Comparison of ENCODE assay signal across 8 cellular contexts in the genomic region with DNA sequence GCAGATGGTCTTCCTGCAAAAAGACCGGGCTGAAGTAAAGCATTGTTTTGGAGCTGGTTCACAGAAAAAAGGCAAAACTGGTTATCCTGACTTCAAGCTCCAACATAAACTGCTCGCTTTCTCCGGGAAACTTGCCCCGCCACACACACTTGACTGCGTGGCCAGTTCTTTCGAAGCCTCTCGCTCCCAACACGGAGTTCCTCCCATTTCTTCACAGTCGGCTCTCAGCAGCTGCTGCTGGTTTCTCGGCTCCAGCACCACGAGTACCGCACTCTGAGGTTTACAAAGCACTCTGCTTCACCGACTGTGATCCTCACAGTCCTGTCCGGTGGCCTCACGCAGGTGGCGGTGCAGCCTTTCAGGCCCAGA. TPM values are rescaled to one million over a fixed set of nuclear protein-coding genes. Genes with fewer than 3 reads are reported as not detected.
DNase-seq lines count a peak whose midpoint lies in the region; ATAC-seq and TF ChIP-seq lines count a peak whose summit lies in the region.

No MANE protein-coding gene starts in this region.

- peaks cover 10% of the 10 kb centered on the region; the same call in 1 of the 2 replicates for H3K4me1 ChIP-seq in GM23338 (ENCODE audit: insufficient read depth)
- peaks cover 0 to 28% (median 20%) of the 10 kb centered on the region in 9 donors for H3K4me1 ChIP-seq in heart right ventricle

- H3K4me3 Mint-ChIP-seq in GM23338 = peak overlapping the region; percentile 93
- peak overlapping the region; percentile 88 for H3K4me3 Mint-ChIP-seq in WTC11

- H3K4me3 ChIP-seq in AG04449 (ENCODE audit: low read depth, low read length) = peak overlapping the region; percentile 73
- H3K4me3 ChIP-seq in GM23338 = peak overlapping the region; percentile 58
- peak overlapping the region; percentile 32 to 95 (median 70) for H3K4me3 ChIP-seq in heart right ventricle
- peak overlapping the region; percentile 85 for H3K4me3 ChIP-seq in skeletal muscle cell (ENCODE audit: low read depth, low read length)

- intact Hi-C loops in heart right ventricle (cut with DNase I) = loop anchor here in 7 of 10 donors (5.0 to 10.0 kb wide), 8 partner anchors 33 to 582 kb away; partner anchors contain the start of genes HYLS1 (in 3 of the 7), EI24 (in 1 of the 7), FEZ1 (in 1 of the 7) and STT3A (in 1 of the 7)

- DNase-seq in AG04449 (ENCODE audit: low read depth, low spot score) = no peak
- peak; percentile 83 for DNase-seq in GM23338 (ENCODE audit: low spot score)
- no peak for DNase-seq in WTC11 (ENCODE audit: low spot score)
- DNase-seq in heart right ventricle = no peak
- peak; percentile 4 for DNase-seq in skeletal muscle cell (ENCODE audit: low read depth)
- no peak for DNase-seq in islet precursor cell
- no peak for DNase-seq in HK-2 (ENCODE audit: unreplicated experiment)

- H3K27ac ChIP-seq in GM23338 (ENCODE audit: low read depth) = peak overlapping the region; percentile 99
- peak overlapping the region; percentile 91 to 99 (median 96) for H3K27ac ChIP-seq in heart right ventricle

- no peak for TF ChIP-seq CTCF in AG04449 (IDR thresholded peaks at IDR 0.05; ENCODE audit: insufficient read depth, low read length, missing control alignments)
- TF ChIP-seq CTCF in GM23338 (conservative IDR thresholded peaks at IDR 0.05; ENCODE audit: low read depth in 2 of 2) = no peak
- TF ChIP-seq CTCF in WTC11 (IDR thresholded peaks at IDR 0.05) = no peak
- peak in 1 of 9 donors; percentile 12 for TF ChIP-seq CTCF in heart right ventricle (IDR thresholded peaks at IDR 0.05)

- peaks cover 56% of the 10 kb centered on the region; the same call in 2 of the 3 replicates for H3K36me3 Mint-ChIP-seq in GM23338 (ENCODE audit: low read depth)
- H3K36me3 Mint-ChIP-seq in WTC11 = peaks cover 35% of the 10 kb centered on the region

- 1% methylated on average over 16 of the region's 16 CpGs for WGBS in heart right ventricle, 2 donors

- H3K36me3 ChIP-seq in GM23338 (ENCODE audit: insufficient read depth) (peaks cover 28% of the 10 kb centered on the region), heart right ventricle (peaks cover 0 to 35% (median 16%) of the 10 kb centered on the region in 9 donors)

- H3K27me3 ChIP-seq in GM23338 (ENCODE audit: insufficient read depth) (no peaks in the 10 kb centered on the region), heart right ventricle (no peaks in the 10 kb centered on the region)

- CTCF ChIA-PET in AG04449 (lab: Yijun Ruan, JAX) (interaction anchor here (1.1 to 1.5 kb wide), 2 partner anchors 8 to 55 kb away, joined by 3 read pairs; no protein-coding TSS in a partner anchor), WTC11 (lab: Charles Lee) (interaction anchor here (0.6 to 1.6 kb wide), 5 partner anchors 55 to 278 kb away, joined by 3 to 4 read pairs (median 4); partner anchors contain the start of gene PUS3)

- H4K20me1 ChIP-seq in GM23338 (replicated peaks; ENCODE audit: insufficient read depth) = peaks cover 8% of the 10 kb centered on the region; the same call in 1 of the 2 replicates

- H3K79me2 ChIP-seq in GM23338 (replicated peaks; ENCODE audit: insufficient read depth) = peaks cover 37% of the 10 kb centered on the region

- H3K4me1 Mint-ChIP-seq in GM23338 (peaks cover 13% of the 10 kb centered on the region), WTC11 (peaks cover 13% of the 10 kb centered on the region)

- H3K9me2 ChIP-seq in GM23338 (ENCODE audit: insufficient read depth) = no peaks in the 10 kb centered on the region

- ATAC-seq in GM23338 = no peak
- ATAC-seq in WTC11 = no peak
- peak in 4 of 8 donors; percentile 32 to 51 (median 40) for ATAC-seq in heart right ventricle
- no peak for ATAC-seq in GM18867 (IDR thresholded peaks at IDR 0.05; ENCODE audit: unreplicated experiment)

- H3K27me3 Mint-ChIP-seq in GM23338 (ENCODE audit: insufficient read depth, low read depth, poor library complexity) = peaks cover 7% of the 10 kb centered on the region
- no peaks in the 10 kb centered on the region for H3K27me3 Mint-ChIP-seq in WTC11 (ENCODE audit: low read depth)

- no peak overlapping the region for H2AFZ ChIP-seq in GM23338

- H3K27ac Mint-ChIP-seq in GM23338 = peak overlapping the region; percentile 98
- peak overlapping the region; percentile 97 for H3K27ac Mint-ChIP-seq in WTC11

- no peaks in the 10 kb centered on the region for H3K9me3 Mint-ChIP-seq in GM23338
- no peaks in the 10 kb centered on the region for H3K9me3 Mint-ChIP-seq in WTC11

- H3K9me3 ChIP-seq in heart right ventricle = no peaks in the 10 kb centered on the region

- POLR2A ChIA-PET in AG04449 (lab: Yijun Ruan, JAX) (interaction anchor here (1.3 to 1.5 kb wide), 2 partner anchors 26 to 55 kb away, joined by 4 to 6 read pairs; partner anchors contain the start of gene EI24), WTC11 (lab: Charles Lee) (interaction anchor here (0.8 to 2.1 kb wide), 2 partner anchors 33 to 436 kb away, joined by 3 to 9 read pairs; partner anchors contain the start of gene STT3A)

- H3K4me2 ChIP-seq in GM23338 = peak overlapping the region; percentile 76

- H3F3A ChIP-seq in GM23338 (replicated peaks; ENCODE audit: low read depth) = peaks cover 7% of the 10 kb centered on the region; the same call in 1 of the 2 replicates

TF ChIP-seq in GM23338, 12 proteins besides CTCF, POLR2A, EP300 and RAD21 (continues in another document):
- TF ChIP-seq ETS1 (IDR thresholded peaks at IDR 0.05) (no peak), EZH2phosphoT487 (IDR thresholded peaks at IDR 0.05; ENCODE audit: unreplicated experiment) (no peak), STAT1 (IDR thresholded peaks at IDR 0.05; ENCODE audit: unreplicated experiment) (no peak), JUNB (IDR thresholded peaks at IDR 0.05; ENCODE audit: unreplicated experiment) (no peak), ZNF331 (CRISPR knock-in tag; IDR thresholded peaks at IDR 0.05; ENCODE audit: low read depth) (no peak)

TF ChIP-seq in WTC11, 78 proteins besides CTCF, POLR2A, EP300 and RAD21 (continues in another document):
- 0 out of 2 replicates have a peak, but pooled peaks have one; percentile 6 for TF ChIP-seq PRDM15 (CRISPR knock-in tag; IDR thresholded peaks at IDR 0.05)

RNA-seq across cellular contexts. Expression of gene CHEK1, which starts 0.2 kb away (rescaled TPM):
- total RNA-seq in GM23338 (2014; rRNA removed; shearing (Covaris generic)) = 96.4 and 102 TPM in 2 replicates
- 90.0 and 93.1 TPM in 2 replicates for polyA plus RNA-seq in GM23338 (2016; fragmentation: Nextera tagmentation; extraction: Ambion mirVana)
- 99.9 to 111 TPM (median 101 TPM) in 3 replicates for total RNA-seq in WTC11 (2021)
- total RNA-seq in heart right ventricle = 1 to 10 TPM in 8 of 10 donors, under 1 TPM in 2; 0.93 to 3.8 (median 1.3) TPM
- under 1 TPM; 0.64 to 0.73 TPM for polyA plus RNA-seq in heart right ventricle

RNA-seq across cellular contexts. Expression of gene STT3A, which starts 32.6 kb away (rescaled TPM):
- total RNA-seq in GM23338 (2014; rRNA removed; shearing (Covaris generic)) = 156 TPM in 2 replicates
- polyA plus RNA-seq in GM23338 (2016; fragmentation: Nextera tagmentation; extraction: Ambion mirVana) (91.7 and 92.9 TPM in 2 replicates), heart right ventricle (10 to 100 TPM; 19.5 to 61.0 TPM)
- total RNA-seq in WTC11 (2021) (139 to 146 TPM (median 144 TPM) in 3 replicates), heart right ventricle (10 to 100 TPM; 52.1 to 83.9 (median 58.5) TPM)

RNA-seq across cellular contexts. Expression of gene ACRV1, which starts 55.4 kb away (rescaled TPM):
- not detected in 2 replicates for total RNA-seq in GM23338 (2014; rRNA removed; shearing (Covaris generic))
- 0.65 and 1.1 TPM in 2 replicates for polyA plus RNA-seq in GM23338 (2016; fragmentation: Nextera tagmentation; extraction: Ambion mirVana)
- total RNA-seq in WTC11 (2021) = not detected in 3 replicates
- not detected for total RNA-seq in heart right ventricle
- not detected for polyA plus RNA-seq in heart right ventricle

RNA-seq across cellular contexts. Expression of gene EI24, which starts 55.9 kb away (rescaled TPM):
- total RNA-seq in GM23338 (2014; rRNA removed; shearing (Covaris generic)) = 122 and 174 TPM in 2 replicates
- polyA plus RNA-seq in GM23338 (2016; fragmentation: Nextera tagmentation; extraction: Ambion mirVana) (132 and 135 TPM in 2 replicates), heart right ventricle (10 to 100 TPM; 16.5 to 72.9 TPM)
- total RNA-seq in WTC11 (2021) (120 to 130 TPM (median 126 TPM) in 3 replicates), heart right ventricle (10 to 100 TPM; 43.3 to 73.7 (median 51.5) TPM)

Comparison
In these comparisons a context has a peak if more than half of its experiments do, and no peak if none do; other contexts are left out.
1. DNase-seq: peak in GM23338 (single experiment) and skeletal muscle cell (single experiment); none in AG04449 (single experiment), WTC11 (single experiment), heart right ventricle (0 of 2), islet precursor cell (single experiment) and HK-2 (single experiment).
2. RNA of gene CHEK1, which starts 0.2 kb away (total RNA-seq): 99.9 to 111 TPM in WTC11 and 96.4 to 102 TPM in GM23338; 0.93 to 3.8 TPM in heart right ventricle; every median in the first group is over 10 times any median in the second.
3. Peak in every context shown above with its lines, with median percentiles within 50 percentile points of each other: H3K4me3 ChIP-seq.